In genomic region chr7:102425639-102426267, GRCh38 we compare ENCODE assay signal across 8 cellular contexts.
DNase-seq lines count a peak whose midpoint lies in the region; ATAC-seq and TF ChIP-seq lines count a peak whose summit lies in the region.

No MANE protein-coding gene starts in this region.

- peaks cover 72% of the 10 kb centered on the region for H3K4me1 Mint-ChIP-seq in activated naive CD8-positive, alpha-beta T cell treated with anti-CD3 and anti-CD28 coated beads, Interleukin-2, amount 50 U/mL, for 24 hours
- peaks cover 72% of the 10 kb centered on the region for H3K4me1 Mint-ChIP-seq in stimulated activated naive CD8-positive, alpha-beta T cell treated with anti-CD3 and anti-CD28 coated beads, Interleukin-15, Interleukin-2, amounts not matched to agents 100 ng/mL and 50 ng/mL, for 24 hours (ENCODE audit: low read depth)

- peak overlapping the region; percentile 64 for H3K9ac ChIP-seq in SU-DHL-6 (ENCODE audit: low read length)

- H3K9me2 ChIP-seq in SU-DHL-6 (replicated peaks; ENCODE audit: insufficient read depth, low read length), result no peaks in the 10 kb centered on the region

- TF ChIP-seq CTCF in SU-DHL-6 (IDR thresholded peaks at IDR 0.05; ENCODE audit: insufficient read depth, low read length, poor library complexity, severe bottlenecking), result no peak

- no peaks in the 10 kb centered on the region for H3K27me3 ChIP-seq in SU-DHL-6 (ENCODE audit: low read length)
- H3K27me3 ChIP-seq in muscle layer of duodenum (ENCODE audit: low read depth, low read length), result no peaks in the 10 kb centered on the region

- H3K9me3 Mint-ChIP-seq in activated naive CD8-positive, alpha-beta T cell treated with anti-CD3 and anti-CD28 coated beads, Interleukin-2, amount 50 U/mL, for 24 hours, result no peaks in the 10 kb centered on the region
- H3K9me3 Mint-ChIP-seq in stimulated activated naive CD8-positive, alpha-beta T cell treated with anti-CD3 and anti-CD28 coated beads, Interleukin-15, Interleukin-2, amounts not matched to agents 100 ng/mL and 50 ng/mL, for 24 hours, result no peaks in the 10 kb centered on the region

- H3K4me2 ChIP-seq in SU-DHL-6 (ENCODE audit: low read depth, low read length, poor library complexity, severe bottlenecking), result peak overlapping the region; percentile 70

- H3K27me3 Mint-ChIP-seq in activated naive CD8-positive, alpha-beta T cell treated with anti-CD3 and anti-CD28 coated beads, Interleukin-2, amount 50 U/mL, for 24 hours, result no peaks in the 10 kb centered on the region
- H3K27me3 Mint-ChIP-seq in stimulated activated naive CD8-positive, alpha-beta T cell treated with anti-CD3 and anti-CD28 coated beads, Interleukin-15, Interleukin-2, amounts not matched to agents 100 ng/mL and 50 ng/mL, for 24 hours, result no peaks in the 10 kb centered on the region

- H3K36me3 ChIP-seq in SU-DHL-6 (ENCODE audit: low read length) (0 out of 2 replicates have a peak, but pooled peaks cover 1% of the 10 kb centered on the region), muscle layer of duodenum (ENCODE audit: control insufficient read depth in 1 of 2, insufficient read depth in 2 of 2, low read length in 2 of 2) (peaks cover 9 to 36% of the 10 kb centered on the region in 2 donors)

- peak; percentile 85 for DNase-seq in activated naive CD8-positive, alpha-beta T cell treated with anti-CD3 and anti-CD28 coated beads, Interleukin-2, amount 50 U/mL, for 24 hours
- DNase-seq in NCI-H2107 treated with DMSO at 0.1 percent for 48 hours (lab: John Stamatoyannopoulos, UW; ENCODE audit: unreplicated experiment) (no peak), NCI-H226 (no peak)

- H3K9me3 ChIP-seq in SU-DHL-6 (ENCODE audit: insufficient read depth, low read length), result no peaks in the 10 kb centered on the region
- no peaks in the 10 kb centered on the region for H3K9me3 ChIP-seq in muscle layer of duodenum (ENCODE audit: control insufficient read depth in 1 of 2, low read length in 2 of 2)

- H3K4me3 ChIP-seq in SU-DHL-6 (ENCODE audit: insufficient read depth, low read length, poor library complexity, severe bottlenecking), result peak overlapping the region; percentile 30
- peak overlapping the region in 1 of 2 donors; percentile 26 for H3K4me3 ChIP-seq in muscle layer of duodenum (ENCODE audit: low read depth in 1 of 2, low read length in 2 of 2)

- peak; percentile 64 for ATAC-seq in GM18517 (IDR thresholded peaks at IDR 0.05; ENCODE audit: unreplicated experiment)
- peak; percentile 74 for ATAC-seq in HG02885 (IDR thresholded peaks at IDR 0.05; ENCODE audit: poor library complexity, unreplicated experiment)
- peak; percentile 81 for ATAC-seq in activated naive CD8-positive, alpha-beta T cell treated with anti-CD3 and anti-CD28 coated beads, Interleukin-2, amount 50 U/mL, for 24 hours

- no peaks in the 10 kb centered on the region for H3K79me2 ChIP-seq in SU-DHL-6 (ENCODE audit: insufficient read depth, low read length)

- H4K20me1 ChIP-seq in SU-DHL-6 (ENCODE audit: low read depth, low read length), result no peaks in the 10 kb centered on the region

- H3K36me3 Mint-ChIP-seq in activated naive CD8-positive, alpha-beta T cell treated with anti-CD3 and anti-CD28 coated beads, Interleukin-2, amount 50 U/mL, for 24 hours (ENCODE audit: low read depth), result peaks cover 29% of the 10 kb centered on the region
- peaks cover 26% of the 10 kb centered on the region for H3K36me3 Mint-ChIP-seq in stimulated activated naive CD8-positive, alpha-beta T cell treated with anti-CD3 and anti-CD28 coated beads, Interleukin-15, Interleukin-2, amounts not matched to agents 100 ng/mL and 50 ng/mL, for 24 hours (ENCODE audit: low read depth)

- H3K4me3 Mint-ChIP-seq in activated naive CD8-positive, alpha-beta T cell treated with anti-CD3 and anti-CD28 coated beads, Interleukin-2, amount 50 U/mL, for 24 hours, result peak overlapping the region; percentile 83
- peak overlapping the region; percentile 83 for H3K4me3 Mint-ChIP-seq in stimulated activated naive CD8-positive, alpha-beta T cell treated with anti-CD3 and anti-CD28 coated beads, Interleukin-15, Interleukin-2, amounts not matched to agents 100 ng/mL and 50 ng/mL, for 24 hours

- H2AFZ ChIP-seq in SU-DHL-6 (ENCODE audit: low read depth, low read length, severe bottlenecking), result no peak overlapping the region

- peak overlapping the region; percentile 100 for H3K27ac Mint-ChIP-seq in activated naive CD8-positive, alpha-beta T cell treated with anti-CD3 and anti-CD28 coated beads, Interleukin-2, amount 50 U/mL, for 24 hours
- H3K27ac Mint-ChIP-seq in stimulated activated naive CD8-positive, alpha-beta T cell treated with anti-CD3 and anti-CD28 coated beads, Interleukin-15, Interleukin-2, amounts not matched to agents 100 ng/mL and 50 ng/mL, for 24 hours, result peak overlapping the region; percentile 100

- peak overlapping the region; percentile 97 for H3K27ac ChIP-seq in SU-DHL-6 (ENCODE audit: low read depth, low read length)
- H3K27ac ChIP-seq in muscle layer of duodenum (ENCODE audit: low read length), result peak overlapping the region; percentile 84

- no peaks in the 10 kb centered on the region for H3K4me1 ChIP-seq in muscle layer of duodenum (ENCODE audit: control insufficient read depth in 1 of 2, insufficient read depth in 2 of 2, low read length in 2 of 2)

- H3F3A ChIP-seq in SU-DHL-6 (ENCODE audit: insufficient read depth), result peaks cover 66% of the 10 kb centered on the region
